ENCODE assay signal across 8 cellular contexts in genomic region chr14:68359862-68360552, GRCh38.
DNase-seq lines count a peak whose midpoint lies in the region; ATAC-seq and TF ChIP-seq lines count a peak whose summit lies in the region.

No MANE protein-coding gene starts in this region.

- CTCF ChIA-PET in Calu3 (lab: Charles Lee) (interaction anchor here (0.5 to 0.6 kb wide), 2 partner anchors 416 to 451 kb away, joined by 3 to 4 read pairs; no protein-coding TSS in a partner anchor), T-cell (lab: Charles Lee) (no interaction called here)

- TF ChIP-seq CTCF in Calu3 (IDR thresholded peaks at IDR 0.05; ENCODE audit: unreplicated experiment): no peak
- TF ChIP-seq CTCF in cardiac muscle cell (IDR thresholded peaks at IDR 0.05; ENCODE audit: low read depth, low read length): no peak
- no peak for TF ChIP-seq CTCF in progenitor cell of endocrine pancreas (IDR thresholded peaks at IDR 0.05; ENCODE audit: unreplicated experiment)

- H3K4me3 Mint-ChIP-seq in Calu3 (ENCODE audit: low read depth, unreplicated experiment) (no peak overlapping the region), T-cell (peak overlapping the region in 1 of 3 donors; percentile 57), progenitor cell of endocrine pancreas (ENCODE audit: low read depth) (no peak overlapping the region)

- H3K27ac Mint-ChIP-seq in Calu3 (ENCODE audit: unreplicated experiment) (peak overlapping the region; percentile 67), T-cell (peak overlapping the region; percentile 84 to 85), progenitor cell of endocrine pancreas (peak overlapping the region; percentile 88)

- H3K36me3 ChIP-seq in cardiac muscle cell: no peaks in the 10 kb centered on the region

- H3K9me3 ChIP-seq in cardiac muscle cell (ENCODE audit: low read depth): no peaks in the 10 kb centered on the region

- POLR2A ChIA-PET in T-cell (lab: Charles Lee): interaction anchor here in 1 of 2 donors (0.6 kb wide), 1 partner anchor 385 kb away, joined by 3 read pairs; no protein-coding TSS in a partner anchor

- H3K27me3 Mint-ChIP-seq in Calu3 (ENCODE audit: unreplicated experiment): no peaks in the 10 kb centered on the region
- H3K27me3 Mint-ChIP-seq in T-cell: no peaks in the 10 kb centered on the region
- H3K27me3 Mint-ChIP-seq in progenitor cell of endocrine pancreas: no peaks in the 10 kb centered on the region

- peak; percentile 48 for DNase-seq in Calu3
- no peak for DNase-seq in T-cell
- peak; percentile 11 to 41 for DNase-seq in cardiac muscle cell (ENCODE audit: low read depth in 1 of 2, low spot score in 1 of 2)
- no peak for DNase-seq in progenitor cell of endocrine pancreas (ENCODE audit: low spot score, unreplicated experiment)
- no peak for DNase-seq in NCI-H2081 (lab: John Stamatoyannopoulos, UW)
- DNase-seq in NCI-H187 treated with DMSO at 0.1 percent for 48 hours (lab: John Stamatoyannopoulos, UW): no peak

- H3K27me3 ChIP-seq in cardiac muscle cell: no peaks in the 10 kb centered on the region

- intact Hi-C loops in Calu3 (cut with micrococcal nuclease; ENCODE audit: unreplicated experiment): loop anchor here (5.0 kb wide), 1 partner anchor 418 kb away; no protein-coding TSS in a partner anchor

- no TSS peak for BruUV-seq in Calu3 (replicated peaks; lab: Mats Ljungman, UMichigan)

- H3K36me3 Mint-ChIP-seq in Calu3 (ENCODE audit: insufficient read depth, unreplicated experiment): no peaks in the 10 kb centered on the region
- peaks cover 8% of the 10 kb centered on the region for H3K36me3 Mint-ChIP-seq in T-cell
- peaks cover 4% of the 10 kb centered on the region for H3K36me3 Mint-ChIP-seq in progenitor cell of endocrine pancreas (ENCODE audit: insufficient read depth)

- H3K4me1 ChIP-seq in cardiac muscle cell (ENCODE audit: low read depth): peaks cover 30% of the 10 kb centered on the region

- ATAC-seq in T-cell (replicated peaks in 1 of 4): peak in 1 of 4 experiments; percentile 68
- no peak for ATAC-seq in GM18519 (IDR thresholded peaks at IDR 0.05; ENCODE audit: low FRiP score, unreplicated experiment)
- no peak for ATAC-seq in GM18873 (IDR thresholded peaks at IDR 0.05; ENCODE audit: low FRiP score, unreplicated experiment)

- no peak overlapping the region for H3K4me3 ChIP-seq in cardiac muscle cell

- H3K27ac ChIP-seq in cardiac muscle cell: no peak overlapping the region

- no peaks in the 10 kb centered on the region for H3K9me3 Mint-ChIP-seq in Calu3 (ENCODE audit: low read depth, unreplicated experiment)
- H3K9me3 Mint-ChIP-seq in T-cell: no peaks in the 10 kb centered on the region
- peaks cover 5% of the 10 kb centered on the region for H3K9me3 Mint-ChIP-seq in progenitor cell of endocrine pancreas (ENCODE audit: low read depth)

- peaks cover 27% of the 10 kb centered on the region for H3K4me1 Mint-ChIP-seq in Calu3 (ENCODE audit: low read depth, unreplicated experiment)
- peaks cover 39 to 50% (median 48%) of the 10 kb centered on the region in 3 donors for H3K4me1 Mint-ChIP-seq in T-cell
- peaks cover 37% of the 10 kb centered on the region for H3K4me1 Mint-ChIP-seq in progenitor cell of endocrine pancreas (ENCODE audit: low read depth)

Comparison
In these comparisons a context has a peak if more than half of its experiments do, and no peak if none do; other contexts are left out.
1. DNase-seq: peak in Calu3 (single experiment) and cardiac muscle cell (2 of 2); none in T-cell (0 of 34), progenitor cell of endocrine pancreas (single experiment), NCI-H2081 (0 of 2) and NCI-H187 treated with DMSO at 0.1 percent for 48 hours (single experiment).
2. Peak in every context shown above with its lines, with median percentiles within 50 percentile points of each other: H3K27ac Mint-ChIP-seq.